In genomic region chr6:5937516-5937915, GRCh38 we compare ENCODE assay signal across 1 cellular context.
TF ChIP-seq lines count a peak whose summit lies in the region.

No MANE protein-coding gene starts in this region.

TF ChIP-seq in SK-N-SH treated with all-trans-retinoic acid at 6 μM for 48 hours, 23 proteins besides CTCF, POLR2A, EP300 and RAD21 (continued from another document):
- TF ChIP-seq CREB5 (CRISPR knock-in tag; IDR thresholded peaks at IDR 0.05; ENCODE audit: low read depth) = no peak
- TF ChIP-seq CSDC2 (CRISPR knock-in tag; IDR thresholded peaks at IDR 0.05) = no peak
- TF ChIP-seq, protein P1, sequence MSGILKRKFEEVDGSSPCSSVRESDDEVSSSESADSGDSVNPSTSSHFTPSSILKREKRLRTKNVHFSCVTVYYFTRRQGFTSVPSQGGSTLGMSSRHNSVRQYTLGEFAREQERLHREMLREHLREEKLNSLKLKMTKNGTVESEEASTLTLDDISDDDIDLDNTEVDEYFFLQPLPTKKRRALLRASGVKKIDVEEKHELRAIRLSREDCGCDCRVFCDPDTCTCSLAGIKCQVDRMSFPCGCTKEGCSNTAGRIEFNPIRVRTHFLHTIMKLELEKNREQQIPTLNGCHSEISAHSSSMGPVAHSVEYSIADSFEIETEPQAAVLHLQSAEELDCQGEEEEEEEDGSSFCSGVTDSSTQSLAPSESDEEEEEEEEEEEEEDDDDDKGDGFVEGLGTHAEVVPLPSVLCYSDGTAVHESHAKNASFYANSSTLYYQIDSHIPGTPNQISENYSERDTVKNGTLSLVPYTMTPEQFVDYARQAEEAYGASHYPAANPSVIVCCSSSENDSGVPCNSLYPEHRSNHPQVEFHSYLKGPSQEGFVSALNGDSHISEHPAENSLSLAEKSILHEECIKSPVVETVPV (CRISPR knock-in tag; IDR thresholded peaks at IDR 0.05) = no peak
- TF ChIP-seq ISL1 (CRISPR knock-in tag; IDR thresholded peaks at IDR 0.05) = no peak
- no peak for TF ChIP-seq ZNF565 (CRISPR knock-in tag; conservative IDR thresholded peaks at IDR 0.05; ENCODE audit: low read depth)
- no peak for TF ChIP-seq TCF4 (CRISPR knock-in tag; IDR thresholded peaks at IDR 0.05; ENCODE audit: borderline replicate concordance)
- no peak for TF ChIP-seq ZNF8 (CRISPR knock-in tag; IDR thresholded peaks at IDR 0.05)
- no peak for TF ChIP-seq OSR1 (CRISPR knock-in tag; IDR thresholded peaks at IDR 0.05)
TF ChIP-seq in SK-N-SH treated with all-trans-retinoic acid at 6 μM for 48 hours: peak in this region for 0.
